In the genomic region with DNA sequence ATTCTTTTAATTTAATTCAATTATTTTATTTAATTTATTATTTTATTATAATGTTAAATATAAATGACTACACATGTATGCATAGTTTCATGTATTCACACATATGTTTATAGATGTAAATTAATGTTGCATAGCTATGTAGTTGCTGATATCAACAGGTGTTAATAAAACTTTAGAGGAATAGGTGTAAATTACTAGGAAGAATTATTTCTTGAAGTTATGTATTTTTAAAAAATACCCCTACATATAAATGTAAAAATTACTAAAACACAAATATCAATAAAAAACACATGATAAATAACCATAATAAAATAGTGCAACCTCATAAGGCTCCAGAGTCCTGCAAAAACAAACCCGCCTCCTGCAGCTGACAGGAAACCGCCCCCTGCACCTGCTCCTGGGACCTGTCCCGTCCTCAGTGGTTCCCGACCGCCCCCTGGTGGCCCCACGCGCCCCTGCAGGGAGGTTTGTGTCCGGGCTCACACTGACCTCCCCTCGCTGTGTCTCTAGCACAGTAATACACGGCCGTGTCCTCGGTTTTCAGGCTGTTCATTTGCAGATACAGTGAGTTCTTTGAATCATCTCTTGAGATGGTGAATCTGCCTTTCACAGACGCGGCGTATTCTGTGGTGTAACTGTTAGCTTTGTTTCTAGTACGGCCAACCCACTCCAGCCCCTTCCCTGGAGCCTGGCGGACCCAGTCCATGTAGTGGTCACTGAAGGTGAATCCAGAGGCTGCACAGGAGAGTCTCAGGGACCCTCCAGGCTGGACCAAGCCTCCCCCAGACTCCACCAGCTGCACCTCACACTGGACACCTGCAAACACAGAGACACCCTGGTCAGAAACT, we compare ENCODE assay signal across 8 cellular contexts.
DNase-seq lines count a peak whose midpoint lies in the region; ATAC-seq and TF ChIP-seq lines count a peak whose summit lies in the region.

No MANE protein-coding gene starts in this region.

- H3K4me1 ChIP-seq in transverse colon = peaks cover 0 to 5% (median 0%) of the 10 kb centered on the region in 4 donors

- H3K4me3 ChIP-seq in WI38 (ENCODE audit: low read depth, low read length) (no peak overlapping the region), transverse colon (no peak overlapping the region)

- TF ChIP-seq EP300 in transverse colon (IDR thresholded peaks at IDR 0.05; ENCODE audit: low read depth) = no peak

- peak overlapping the region in 4 of 10 donors; percentile 13 to 50 (median 19) for H3K4me3 Mint-ChIP-seq in naive thymus-derived CD8-positive, alpha-beta T cell

- no peaks in the 10 kb centered on the region for H3K36me3 ChIP-seq in transverse colon

- ATAC-seq in naive thymus-derived CD8-positive, alpha-beta T cell = peak; percentile 82 to 87
- no peak for ATAC-seq in GM21786 (IDR thresholded peaks at IDR 0.05; ENCODE audit: unreplicated experiment)

- H3K9me3 ChIP-seq in transverse colon = no peaks in the 10 kb centered on the region

- H3K4me1 Mint-ChIP-seq in naive thymus-derived CD8-positive, alpha-beta T cell = peaks cover 8 to 27% (median 17%) of the 10 kb centered on the region in 4 donors

- DNase-seq in DMS 273 (lab: John Stamatoyannopoulos, UW; ENCODE audit: unreplicated experiment) (peak; percentile 80), DMS 273 treated with DMSO at 0.1 percent for 48 hours (lab: John Stamatoyannopoulos, UW) (no peak), NCI-H146 (lab: John Stamatoyannopoulos, UW) (peak; percentile 72), cerebellar cortex (ENCODE audit: low spot score) (peak; percentile 30), transverse colon (peak; percentile 89)
- DNase-seq in naive thymus-derived CD8-positive, alpha-beta T cell = peak; percentile 59 to 85 (median 65)

- H3K27me3 ChIP-seq in transverse colon = peaks cover 4% of the 10 kb centered on the region

- TF ChIP-seq CTCF in WI38 (IDR thresholded peaks at IDR 0.05; ENCODE audit: low read depth, low read length) (0 out of 2 replicates have a peak, but pooled peaks have one; percentile 14), transverse colon (IDR thresholded peaks at IDR 0.05) (peak; percentile 70 to 85 (median 82))

- in situ Hi-C loops in transverse colon (cut with MboI; ENCODE audit: low pct_ligation_motif_present in 1 of 4, low pct_unique_long_range_greater_than_20kb in 1 of 4, low sequenced_read_pairs in 3 of 4) = no loop called here

- no peak for TF ChIP-seq POLR2A in transverse colon (IDR thresholded peaks at IDR 0.05)

- H3K9me3 Mint-ChIP-seq in naive thymus-derived CD8-positive, alpha-beta T cell = no peaks in the 10 kb centered on the region

- H3K27me3 Mint-ChIP-seq in naive thymus-derived CD8-positive, alpha-beta T cell = peaks cover 2 to 9% (median 4%) of the 10 kb centered on the region in 5 donors

- no peak overlapping the region for H3K27ac Mint-ChIP-seq in naive thymus-derived CD8-positive, alpha-beta T cell

- 20 to 36% methylated on average over 11 to 17 of the region's 17 CpGs for WGBS in transverse colon (ENCODE audit: low coverage in 1 of 2), 2 donors

- POLR2A ChIA-PET in naive thymus-derived CD8-positive, alpha-beta T cell (lab: Charles Lee) = no interaction called here

- H3K27ac ChIP-seq in transverse colon = no peak overlapping the region

- intact Hi-C loops in transverse colon (cut with DNase I; ENCODE audit: low total_unique reads) = no loop called here

- H3K36me3 Mint-ChIP-seq in naive thymus-derived CD8-positive, alpha-beta T cell = no peaks in the 10 kb centered on the region
